In the genomic region with DNA sequence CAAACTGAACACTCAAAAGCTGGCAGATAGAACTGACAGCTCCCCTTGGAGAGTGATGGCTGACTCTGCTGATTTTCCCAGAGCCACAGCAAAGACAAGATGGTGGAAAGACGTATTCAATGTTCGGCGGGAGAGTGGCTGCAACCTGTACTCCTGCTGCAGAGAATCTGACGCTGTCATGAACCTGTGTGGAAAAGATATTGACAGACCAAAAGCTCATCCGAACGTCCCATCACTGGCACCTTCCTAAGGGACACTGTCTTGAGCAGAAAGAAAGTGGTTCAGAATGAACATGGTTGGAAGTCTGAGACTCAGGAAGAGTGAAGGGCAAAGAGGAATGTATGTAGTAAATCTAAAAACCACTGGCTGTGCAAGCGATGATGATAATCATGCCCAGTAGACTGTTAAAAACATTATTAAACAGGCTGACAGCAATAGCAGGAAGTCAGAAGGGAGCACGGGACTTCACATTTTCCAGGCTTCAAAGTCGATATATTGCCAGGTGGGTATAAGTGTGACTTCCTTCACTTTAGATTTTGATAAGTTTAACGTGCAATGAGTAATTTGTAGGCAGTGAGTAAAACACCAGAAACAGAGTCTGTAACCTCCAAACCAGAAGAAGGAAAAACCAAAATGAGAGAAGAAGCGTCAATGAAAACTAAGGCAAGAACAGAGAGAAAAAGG, we compare ENCODE assay signal across 20 cellular contexts. TPM values are rescaled to one million over a fixed set of nuclear protein-coding genes. Genes with fewer than 3 reads are reported as not detected.
DNase-seq lines count a peak whose midpoint lies in the region; ATAC-seq, FAIRE-seq and TF ChIP-seq lines count a peak whose summit lies in the region.
"Had no signal": no experiment of that assay in that cellular context is flagged by ENCODE, and none has a peak within 500 bp of the region (broad histone marks: within the 10 kb centered on the region; RNA-seq: fewer than 3 reads in every experiment).

No MANE protein-coding gene starts in this region.

- H3K9ac ChIP-seq in MM.1S (ENCODE audit: low read length): no peak overlapping the region
- H3K9ac ChIP-seq: KMS-11 had no signal

- intact Hi-C loops in activated CD4-positive, alpha-beta T cell treated with anti-CD3 and anti-CD28 coated beads for 36 hours (cut with DNase I, micrococcal nuclease): loop anchor here (1.0 to 5.0 kb wide), 7 partner anchors 42 to 324 kb away; a partner anchor contains a TSS
- intact Hi-C loops in activated T-helper 2 cell treated with anti-CD3 and anti-CD28 coated beads, Interferon-gamma antibody, Interleukin-2, Interleukin-4, amounts not matched to agents 10 μg/mL and 5 μg/mL and 100 μg/mL, durations not matched to agents 14 hours and 24 hours and 36 hours (cut with micrococcal nuclease): loop anchor here (2.0 to 5.0 kb wide), 3 partner anchors 48 to 180 kb away; no protein-coding TSS in a partner anchor

- H3K9me2 ChIP-seq in MM.1S (replicated peaks; ENCODE audit: insufficient read depth, low read length): no peaks in the 10 kb centered on the region

- H3K27me3 Mint-ChIP-seq in activated CD4-positive, alpha-beta T cell treated with anti-CD3 and anti-CD28 coated beads for 36 hours: no peaks in the 10 kb centered on the region
- H3K27me3 Mint-ChIP-seq in activated CD4-positive, alpha-beta T cell treated with anti-CD3 and anti-CD28 coated beads, Interleukin-2, amount 10 ng/mL, durations not matched to agents 7 days and 5 days: no peaks in the 10 kb centered on the region
- H3K27me3 Mint-ChIP-seq in activated T-helper 2 cell treated with anti-CD3 and anti-CD28 coated beads, Interferon-gamma antibody, Interleukin-2, Interleukin-4, amounts not matched to agents 10 μg/mL and 5 μg/mL and 100 μg/mL, durations not matched to agents 14 hours and 24 hours and 36 hours (ENCODE audit: low read depth): no peaks in the 10 kb centered on the region
- H3K27me3 Mint-ChIP-seq in natural killer cell treated with Interleukin-12 subunit alpha and Interleukin-12 subunit beta and Interleukin-15 and Interleukin-18, amount 100 ng/mL, for 72 hours: peaks cover 0 to 6% of the 10 kb centered on the region in 2 donors

- no peaks in the 10 kb centered on the region for H3K9me3 ChIP-seq in MM.1S (replicated peaks; ENCODE audit: insufficient read depth, low read length)
- H3K9me3 ChIP-seq: right atrium auricular region, SJSA1 had no signal

- H4K20me1 ChIP-seq in MM.1S (ENCODE audit: insufficient read depth, low read length): no peaks in the 10 kb centered on the region

- H2AFZ ChIP-seq in MM.1S (ENCODE audit: low read length): no peak overlapping the region

- peaks cover 2% of the 10 kb centered on the region for H3K36me3 Mint-ChIP-seq in activated CD4-positive, alpha-beta T cell treated with anti-CD3 and anti-CD28 coated beads for 36 hours (ENCODE audit: low read depth)
- H3K36me3 Mint-ChIP-seq in activated CD4-positive, alpha-beta T cell treated with anti-CD3 and anti-CD28 coated beads, Interleukin-2, amount 10 ng/mL, durations not matched to agents 7 days and 5 days (ENCODE audit: low read depth): peaks cover 1% of the 10 kb centered on the region
- H3K36me3 Mint-ChIP-seq in activated T-helper 2 cell treated with anti-CD3 and anti-CD28 coated beads, Interferon-gamma antibody, Interleukin-2, Interleukin-4, amounts not matched to agents 10 μg/mL and 5 μg/mL and 100 μg/mL, durations not matched to agents 14 hours and 24 hours and 36 hours (ENCODE audit: low read depth): peaks cover 3% of the 10 kb centered on the region
- H3K36me3 Mint-ChIP-seq in natural killer cell treated with Interleukin-12 subunit alpha and Interleukin-12 subunit beta and Interleukin-15 and Interleukin-18, amount 100 ng/mL, for 72 hours: no peaks in the 10 kb centered on the region
- H3K36me3 Mint-ChIP-seq: type B pancreatic cell had no signal

- H3K4me1 ChIP-seq in MM.1S (ENCODE audit: low read length): no peaks in the 10 kb centered on the region
- H3K4me1 ChIP-seq: SJSA1 had no signal

- POLR2A ChIA-PET in activated CD4-positive, alpha-beta T cell treated with anti-CD3 and anti-CD28 coated beads for 36 hours (lab: Charles Lee): interaction anchor here (0.6 to 1.0 kb wide), 4 partner anchors 9 to 214 kb away, joined by 3 to 4 read pairs (median 3); no protein-coding TSS in a partner anchor
- POLR2A ChIA-PET in activated CD4-positive, alpha-beta T cell treated with anti-CD3 and anti-CD28 coated beads, Interleukin-2, amount 10 ng/mL, durations not matched to agents 7 days and 5 days (lab: Charles Lee): no interaction called here

- FAIRE-seq in GM12891 (lab: Jason Lieb, UNC): peak; percentile 60

- H3K79me2 ChIP-seq in MM.1S (ENCODE audit: low read length): no peaks in the 10 kb centered on the region

- H3K4me3 ChIP-seq in MM.1S (ENCODE audit: low read length): no peak overlapping the region
- H3K4me3 ChIP-seq: esophagus muscularis mucosa, right atrium auricular region, SJSA1 had no signal

- DNase-seq in activated CD4-positive, alpha-beta T cell treated with anti-CD3 and anti-CD28 coated beads for 36 hours: peak; percentile 70
- no peak for DNase-seq in activated CD4-positive, alpha-beta T cell treated with anti-CD3 and anti-CD28 coated beads, Interleukin-2, amount 10 ng/mL, durations not matched to agents 7 days and 5 days
- DNase-seq in GM12891 (ENCODE audit: insufficient read length, low spot score) (no peak), MM.1S (no peak)
- DNase-seq in activated T-helper 2 cell treated with anti-CD3 and anti-CD28 coated beads, Interferon-gamma antibody, Interleukin-2, Interleukin-4, amounts not matched to agents 10 μg/mL and 5 μg/mL and 100 μg/mL, durations not matched to agents 14 hours and 24 hours and 36 hours (ENCODE audit: low spot score): no peak
- peak; percentile 49 for DNase-seq in natural killer cell treated with Interleukin-12 subunit alpha and Interleukin-12 subunit beta and Interleukin-15 and Interleukin-18, amount 100 ng/mL, for 72 hours (ENCODE audit: low spot score)
- DNase-seq: ACHN; COR-L47; GOT3; mammary epithelial cell; NCI-H524 treated with DMSO at 0.1 percent for 48 hours; stimulated activated CD4-positive, alpha-beta T cell treated with anti-CD3 and anti-CD28 coated beads, Interleukin-2, amount 100 ng/mL, for 48 hours had no signal

- TF ChIP-seq POLR2A in GM12891 (IDR thresholded peaks at IDR 0.05; ENCODE audit: low read depth, low read length): no peak

- no peaks in the 10 kb centered on the region for H3K36me3 ChIP-seq in MM.1S (replicated peaks; ENCODE audit: insufficient read depth, low read length)
- H3K36me3 ChIP-seq: esophagus muscularis mucosa, right atrium auricular region, SJSA1 had no signal

- peaks cover 69% of the 10 kb centered on the region for H3K27me3 ChIP-seq in MM.1S (replicated peaks; ENCODE audit: insufficient read depth, low read length)

- no peaks in the 10 kb centered on the region for H3K4me1 Mint-ChIP-seq in activated CD4-positive, alpha-beta T cell treated with anti-CD3 and anti-CD28 coated beads for 36 hours
- H3K4me1 Mint-ChIP-seq in activated CD4-positive, alpha-beta T cell treated with anti-CD3 and anti-CD28 coated beads, Interleukin-2, amount 10 ng/mL, durations not matched to agents 7 days and 5 days: peaks cover 24% of the 10 kb centered on the region
- H3K4me1 Mint-ChIP-seq in activated T-helper 2 cell treated with anti-CD3 and anti-CD28 coated beads, Interferon-gamma antibody, Interleukin-2, Interleukin-4, amounts not matched to agents 10 μg/mL and 5 μg/mL and 100 μg/mL, durations not matched to agents 14 hours and 24 hours and 36 hours (ENCODE audit: low read depth): peaks cover 25% of the 10 kb centered on the region
- H3K4me1 Mint-ChIP-seq in natural killer cell treated with Interleukin-12 subunit alpha and Interleukin-12 subunit beta and Interleukin-15 and Interleukin-18, amount 100 ng/mL, for 72 hours (ENCODE audit: low read depth in 2 of 2): peaks cover 0 to 27% of the 10 kb centered on the region in 2 donors

- no peak for TF ChIP-seq CTCF in MM.1S (IDR thresholded peaks at IDR 0.05; ENCODE audit: low read length)

- peak overlapping the region; percentile 60 for H3K4me3 Mint-ChIP-seq in activated CD4-positive, alpha-beta T cell treated with anti-CD3 and anti-CD28 coated beads for 36 hours
- H3K4me3 Mint-ChIP-seq in activated CD4-positive, alpha-beta T cell treated with anti-CD3 and anti-CD28 coated beads, Interleukin-2, amount 10 ng/mL, durations not matched to agents 7 days and 5 days: no peak overlapping the region
- no peak overlapping the region for H3K4me3 Mint-ChIP-seq in activated T-helper 2 cell treated with anti-CD3 and anti-CD28 coated beads, Interferon-gamma antibody, Interleukin-2, Interleukin-4, amounts not matched to agents 10 μg/mL and 5 μg/mL and 100 μg/mL, durations not matched to agents 14 hours and 24 hours and 36 hours (ENCODE audit: low read depth)
- peak overlapping the region; percentile 24 for H3K4me3 Mint-ChIP-seq in natural killer cell treated with Interleukin-12 subunit alpha and Interleukin-12 subunit beta and Interleukin-15 and Interleukin-18, amount 100 ng/mL, for 72 hours
- H3K4me3 Mint-ChIP-seq: type B pancreatic cell had no signal

- H3F3A ChIP-seq in MM.1S (ENCODE audit: insufficient read depth, low read length): no peaks in the 10 kb centered on the region

- CTCF ChIA-PET in activated CD4-positive, alpha-beta T cell treated with anti-CD3 and anti-CD28 coated beads for 36 hours (lab: Charles Lee): interaction anchor here (0.6 to 1.5 kb wide), 6 partner anchors 9 to 39 kb away, joined by 3 to 9 read pairs (median 4); no protein-coding TSS in a partner anchor
- CTCF ChIA-PET in activated CD4-positive, alpha-beta T cell treated with anti-CD3 and anti-CD28 coated beads, Interleukin-2, amount 10 ng/mL, durations not matched to agents 7 days and 5 days (lab: Charles Lee): interaction anchor here (1.2 to 2.2 kb wide), 4 partner anchors 9 to 91 kb away, joined by 3 to 10 read pairs (median 4); no protein-coding TSS in a partner anchor

- no peak overlapping the region for H3K4me2 ChIP-seq in MM.1S (ENCODE audit: low read depth, low read length)
- H3K4me2 ChIP-seq: KMS-11 had no signal

- H3K27ac ChIP-seq in MM.1S (ENCODE audit: low read length): no peak overlapping the region
- H3K27ac ChIP-seq: esophagus muscularis mucosa, KMS-11, right atrium auricular region, SJSA1 had no signal

- peaks cover 3% of the 10 kb centered on the region for H3K9me3 Mint-ChIP-seq in activated CD4-positive, alpha-beta T cell treated with anti-CD3 and anti-CD28 coated beads for 36 hours (ENCODE audit: low read depth)
- H3K9me3 Mint-ChIP-seq in activated CD4-positive, alpha-beta T cell treated with anti-CD3 and anti-CD28 coated beads, Interleukin-2, amount 10 ng/mL, durations not matched to agents 7 days and 5 days: no peaks in the 10 kb centered on the region
- H3K9me3 Mint-ChIP-seq in activated T-helper 2 cell treated with anti-CD3 and anti-CD28 coated beads, Interferon-gamma antibody, Interleukin-2, Interleukin-4, amounts not matched to agents 10 μg/mL and 5 μg/mL and 100 μg/mL, durations not matched to agents 14 hours and 24 hours and 36 hours: peaks cover 4% of the 10 kb centered on the region
- H3K9me3 Mint-ChIP-seq in natural killer cell treated with Interleukin-12 subunit alpha and Interleukin-12 subunit beta and Interleukin-15 and Interleukin-18, amount 100 ng/mL, for 72 hours: no peaks in the 10 kb centered on the region
- H3K9me3 Mint-ChIP-seq: type B pancreatic cell had no signal

- peak overlapping the region; percentile 96 for H3K27ac Mint-ChIP-seq in activated CD4-positive, alpha-beta T cell treated with anti-CD3 and anti-CD28 coated beads for 36 hours
- no peak overlapping the region for H3K27ac Mint-ChIP-seq in activated CD4-positive, alpha-beta T cell treated with anti-CD3 and anti-CD28 coated beads, Interleukin-2, amount 10 ng/mL, durations not matched to agents 7 days and 5 days
- peak overlapping the region; percentile 77 for H3K27ac Mint-ChIP-seq in activated T-helper 2 cell treated with anti-CD3 and anti-CD28 coated beads, Interferon-gamma antibody, Interleukin-2, Interleukin-4, amounts not matched to agents 10 μg/mL and 5 μg/mL and 100 μg/mL, durations not matched to agents 14 hours and 24 hours and 36 hours
- H3K27ac Mint-ChIP-seq in natural killer cell treated with Interleukin-12 subunit alpha and Interleukin-12 subunit beta and Interleukin-15 and Interleukin-18, amount 100 ng/mL, for 72 hours: peak overlapping the region; percentile 1 to 22
- H3K27ac Mint-ChIP-seq: type B pancreatic cell had no signal

- ATAC-seq in activated CD4-positive, alpha-beta T cell treated with anti-CD3 and anti-CD28 coated beads for 36 hours: peak; percentile 74
- ATAC-seq in natural killer cell treated with Interleukin-12 subunit alpha and Interleukin-12 subunit beta and Interleukin-15 and Interleukin-18, amount 100 ng/mL, for 72 hours: peak in 1 of 2 donors; percentile 40
- ATAC-seq in GM21529 (IDR thresholded peaks at IDR 0.05; ENCODE audit: unreplicated experiment): no peak
- ATAC-seq in esophagus mucosa: no peak

RNA-seq across cellular contexts. Expression of a gene that starts 6.2 kb away (rescaled TPM):
- under 1 TPM; 0.16 TPM for total RNA-seq in activated CD4-positive, alpha-beta T cell treated with anti-CD3 and anti-CD28 coated beads for 36 hours
- total RNA-seq in activated CD4-positive, alpha-beta T cell treated with anti-CD3 and anti-CD28 coated beads, Interleukin-2, amount 10 ng/mL, durations not matched to agents 7 days and 5 days: not detected
- 0.05 TPM for polyA plus RNA-seq in GM12891 (2012; ENCODE audit: low read depth, missing spikeins)
- not detected in 2 replicates for total RNA-seq in activated T-helper 2 cell treated with anti-CD3 and anti-CD28 coated beads, Interferon-gamma antibody, Interleukin-2, Interleukin-4, amounts not matched to agents 10 μg/mL and 5 μg/mL and 100 μg/mL, durations not matched to agents 14 hours and 24 hours and 36 hours
- total RNA-seq in natural killer cell treated with Interleukin-12 subunit alpha and Interleukin-12 subunit beta and Interleukin-15 and Interleukin-18, amount 100 ng/mL, for 72 hours: not detected
- total RNA-seq in esophagus mucosa: not detected
- total RNA-seq: dermis microvascular lymphatic vessel endothelial cell, esophagus muscularis mucosa, mammary epithelial cell, right atrium auricular region, SJSA1 had no signal
- polyA plus RNA-seq: mammary epithelial cell had no signal

RNA-seq across cellular contexts. Expression of a gene that starts 39.3 kb away (rescaled TPM):
- total RNA-seq in activated CD4-positive, alpha-beta T cell treated with anti-CD3 and anti-CD28 coated beads for 36 hours: not detected
- total RNA-seq in activated CD4-positive, alpha-beta T cell treated with anti-CD3 and anti-CD28 coated beads, Interleukin-2, amount 10 ng/mL, durations not matched to agents 7 days and 5 days: not detected
- 0.04 TPM for polyA plus RNA-seq in GM12891 (2012; ENCODE audit: low read depth, missing spikeins)
- not detected in 2 replicates for total RNA-seq in activated T-helper 2 cell treated with anti-CD3 and anti-CD28 coated beads, Interferon-gamma antibody, Interleukin-2, Interleukin-4, amounts not matched to agents 10 μg/mL and 5 μg/mL and 100 μg/mL, durations not matched to agents 14 hours and 24 hours and 36 hours
- total RNA-seq in natural killer cell treated with Interleukin-12 subunit alpha and Interleukin-12 subunit beta and Interleukin-15 and Interleukin-18, amount 100 ng/mL, for 72 hours: not detected
- not detected for total RNA-seq in esophagus mucosa
- total RNA-seq: dermis microvascular lymphatic vessel endothelial cell, esophagus muscularis mucosa, mammary epithelial cell, right atrium auricular region, SJSA1 had no signal
- polyA plus RNA-seq: mammary epithelial cell had no signal

RNA-seq across cellular contexts. Expression of a gene that starts 58.2 kb away (rescaled TPM):
- 100 to 1,000 TPM; 127 to 165 TPM for total RNA-seq in activated CD4-positive, alpha-beta T cell treated with anti-CD3 and anti-CD28 coated beads for 36 hours
- 10 to 100 TPM; 39.7 to 44.7 TPM for total RNA-seq in activated CD4-positive, alpha-beta T cell treated with anti-CD3 and anti-CD28 coated beads, Interleukin-2, amount 10 ng/mL, durations not matched to agents 7 days and 5 days
- polyA plus RNA-seq in GM12891 (2012; ENCODE audit: low read depth, missing spikeins): 34.2 TPM
- total RNA-seq in activated T-helper 2 cell treated with anti-CD3 and anti-CD28 coated beads, Interferon-gamma antibody, Interleukin-2, Interleukin-4, amounts not matched to agents 10 μg/mL and 5 μg/mL and 100 μg/mL, durations not matched to agents 14 hours and 24 hours and 36 hours: 215 TPM in 2 replicates
- 100 to 1,000 TPM in 1 of 2 donors, 10 to 100 TPM in 1; 78.5 to 115 TPM for total RNA-seq in natural killer cell treated with Interleukin-12 subunit alpha and Interleukin-12 subunit beta and Interleukin-15 and Interleukin-18, amount 100 ng/mL, for 72 hours
- 50.5 TPM for total RNA-seq in esophagus mucosa

Comparison
In these comparisons a context has a peak if more than half of its experiments do, and no peak if none do; other contexts are left out.
1. DNase-seq: peak in activated CD4-positive, alpha-beta T cell treated with anti-CD3 and anti-CD28 coated beads for 36 hours (single experiment) and natural killer cell treated with Interleukin-12 subunit alpha and Interleukin-12 subunit beta and Interleukin-15 and Interleukin-18, amount 100 ng/mL, for 72 hours (single experiment); none in activated CD4-positive, alpha-beta T cell treated with anti-CD3 and anti-CD28 coated beads, Interleukin-2, amount 10 ng/mL, durations not matched to agents 7 days and 5 days (single experiment), GM12891 (single experiment), activated T-helper 2 cell treated with anti-CD3 and anti-CD28 coated beads, Interferon-gamma antibody, Interleukin-2, Interleukin-4, amounts not matched to agents 10 μg/mL and 5 μg/mL and 100 μg/mL, durations not matched to agents 14 hours and 24 hours and 36 hours (single experiment) and MM.1S (single experiment).
2. H3K4me3 Mint-ChIP-seq: peak in activated CD4-positive, alpha-beta T cell treated with anti-CD3 and anti-CD28 coated beads for 36 hours (single experiment) and natural killer cell treated with Interleukin-12 subunit alpha and Interleukin-12 subunit beta and Interleukin-15 and Interleukin-18, amount 100 ng/mL, for 72 hours (single experiment); none in activated CD4-positive, alpha-beta T cell treated with anti-CD3 and anti-CD28 coated beads, Interleukin-2, amount 10 ng/mL, durations not matched to agents 7 days and 5 days (single experiment) and activated T-helper 2 cell treated with anti-CD3 and anti-CD28 coated beads, Interferon-gamma antibody, Interleukin-2, Interleukin-4, amounts not matched to agents 10 μg/mL and 5 μg/mL and 100 μg/mL, durations not matched to agents 14 hours and 24 hours and 36 hours (single experiment).